Comparison of ENCODE assay signal across 1 cellular context in the genomic region with DNA sequence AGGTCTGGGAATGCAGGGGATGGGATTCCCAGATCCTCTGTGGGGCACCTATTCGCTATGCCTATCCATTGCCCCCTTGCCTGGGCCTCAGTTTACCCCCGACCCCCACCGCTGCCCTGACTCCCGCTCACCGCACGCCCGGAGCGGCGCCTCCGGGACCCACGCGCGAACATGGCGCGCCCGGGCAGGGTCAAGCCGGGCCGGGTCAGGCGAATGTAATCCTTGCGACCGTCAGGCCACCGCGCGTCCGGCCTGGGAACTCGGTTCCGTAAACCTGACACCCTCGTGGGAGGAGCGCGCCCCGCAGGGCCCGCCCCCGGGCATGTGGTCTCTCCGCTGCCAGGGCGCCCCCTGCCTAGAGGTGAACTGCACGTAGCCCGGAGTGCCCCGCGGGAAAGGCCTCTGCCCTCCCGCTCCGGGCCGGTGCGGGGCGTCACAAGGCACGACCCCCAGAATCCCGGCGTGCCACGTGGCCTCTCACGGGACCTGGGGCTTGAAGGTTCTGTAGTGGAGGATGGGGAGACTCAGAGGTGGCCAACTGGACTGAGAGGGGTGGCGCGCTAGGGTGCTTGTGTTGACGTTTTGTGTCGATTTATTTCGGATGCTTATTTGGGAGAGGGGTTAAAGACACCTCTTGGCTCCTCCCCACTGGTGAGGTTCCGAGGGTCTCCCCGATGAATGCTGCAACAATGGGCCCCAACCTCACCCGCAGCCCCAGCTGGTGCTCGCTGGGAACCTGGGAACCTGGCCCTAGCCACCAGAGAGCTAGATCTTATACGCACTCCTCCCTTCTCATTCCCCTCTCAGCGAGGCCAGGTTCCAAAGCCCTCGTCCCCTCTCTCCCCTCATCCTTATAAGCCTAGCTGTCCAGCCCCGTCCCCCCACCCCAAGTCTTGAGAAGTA.
TF ChIP-seq lines count a peak whose summit lies in the region.

A gene with protein sequence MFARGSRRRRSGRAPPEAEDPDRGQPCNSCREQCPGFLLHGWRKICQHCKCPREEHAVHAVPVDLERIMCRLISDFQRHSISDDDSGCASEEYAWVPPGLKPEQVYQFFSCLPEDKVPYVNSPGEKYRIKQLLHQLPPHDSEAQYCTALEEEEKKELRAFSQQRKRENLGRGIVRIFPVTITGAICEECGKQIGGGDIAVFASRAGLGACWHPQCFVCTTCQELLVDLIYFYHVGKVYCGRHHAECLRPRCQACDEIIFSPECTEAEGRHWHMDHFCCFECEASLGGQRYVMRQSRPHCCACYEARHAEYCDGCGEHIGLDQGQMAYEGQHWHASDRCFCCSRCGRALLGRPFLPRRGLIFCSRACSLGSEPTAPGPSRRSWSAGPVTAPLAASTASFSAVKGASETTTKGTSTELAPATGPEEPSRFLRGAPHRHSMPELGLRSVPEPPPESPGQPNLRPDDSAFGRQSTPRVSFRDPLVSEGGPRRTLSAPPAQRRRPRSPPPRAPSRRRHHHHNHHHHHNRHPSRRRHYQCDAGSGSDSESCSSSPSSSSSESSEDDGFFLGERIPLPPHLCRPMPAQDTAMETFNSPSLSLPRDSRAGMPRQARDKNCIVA (minus strand): TSS at position 249 of the 903 bp plus-strand sequence. CDS start 76 bp downstream, at position 173.

TF ChIP-seq in HEK293, 187 proteins besides CTCF, POLR2A, EP300 and RAD21 (continued from another document and continues in another):
- TF ChIP-seq ATF2 (tag by site-specific recombination; IDR thresholded peaks at IDR 0.05; ENCODE audit: low read depth) (no peak), ZNF626 (tag by site-specific recombination; IDR thresholded peaks at IDR 0.05) (no peak), ZNF585B (tag by site-specific recombination; IDR thresholded peaks at IDR 0.05) (no peak), ZFP41 (tag by site-specific recombination; IDR thresholded peaks at IDR 0.05; ENCODE audit: borderline replicate concordance) (no peak), KLF10 (tag by site-specific recombination; IDR thresholded peaks at IDR 0.05) (peak; percentile 18; the same call in 1 of the 2 replicates), ZIC2 (tag by site-specific recombination; IDR thresholded peaks at IDR 0.05) (peak; percentile 94), ZBTB48 (tag by site-specific recombination; IDR thresholded peaks at IDR 0.05) (no peak), ZNF202 (tag by site-specific recombination; IDR thresholded peaks at IDR 0.05; ENCODE audit: borderline replicate concordance) (no peak), ZNF654 (tag by site-specific recombination; IDR thresholded peaks at IDR 0.05; ENCODE audit: low read depth) (no peak), ZXDB (tag by site-specific recombination; IDR thresholded peaks at IDR 0.05) (0 out of 2 replicates have a peak, but pooled peaks have one; percentile 44), ZBTB49 (tag by site-specific recombination; IDR thresholded peaks at IDR 0.05; ENCODE audit: low read depth) (no peak), ZNF391 (tag by site-specific recombination; IDR thresholded peaks at IDR 0.05; ENCODE audit: borderline replicate concordance, low read depth) (no peak), ZBTB21 (tag by site-specific recombination; IDR thresholded peaks at IDR 0.05) (no peak), HIC1 (tag by site-specific recombination; IDR thresholded peaks at IDR 0.05) (peak; percentile 94), YY1 (tag by site-specific recombination; IDR thresholded peaks at IDR 0.05) (no peak), ZNF423 (tag by site-specific recombination; IDR thresholded peaks at IDR 0.05) (peak; percentile 57; the same call in 1 of the 2 replicates), GFI1B (tag by site-specific recombination; IDR thresholded peaks at IDR 0.05) (no peak), ZNF350 (tag by site-specific recombination; IDR thresholded peaks at IDR 0.05) (no peak), ZNF157 (tag by site-specific recombination; IDR thresholded peaks at IDR 0.05) (no peak), KLF1 (tag by site-specific recombination; IDR thresholded peaks at IDR 0.05) (peak; percentile 44; the same call in 1 of the 2 replicates), ZNF768 (tag by site-specific recombination; IDR thresholded peaks at IDR 0.05) (no peak), ZNF664 (tag by site-specific recombination; IDR thresholded peaks at IDR 0.05) (no peak), ZNF274 (IDR thresholded peaks at IDR 0.05; ENCODE audit: low read length) (no peak), ZNF274 (tag by site-specific recombination; IDR thresholded peaks at IDR 0.05; ENCODE audit: borderline replicate concordance) (no peak), HOXC10 (CRISPR knock-in tag; IDR thresholded peaks at IDR 0.05) (no peak), ZNF514 (tag by site-specific recombination; IDR thresholded peaks at IDR 0.05) (no peak), ZNF629 (tag by site-specific recombination; IDR thresholded peaks at IDR 0.05) (peak; percentile 34; the same call in 1 of the 2 replicates), SP3 (tag by site-specific recombination; IDR thresholded peaks at IDR 0.05) (peak; percentile 72), ZNF426 (tag by site-specific recombination; IDR thresholded peaks at IDR 0.05) (no peak), ZNF707 (tag by site-specific recombination; IDR thresholded peaks at IDR 0.05) (no peak), ZNF10 (tag by site-specific recombination; IDR thresholded peaks at IDR 0.05) (no peak), ZNF416 (tag by site-specific recombination; IDR thresholded peaks at IDR 0.05) (no peak), TCF7L2 (IDR thresholded peaks at IDR 0.05; ENCODE audit: borderline replicate concordance, low read depth, low read length) (no peak), BCL11B (tag by site-specific recombination; IDR thresholded peaks at IDR 0.05; ENCODE audit: low read depth) (peak; percentile 34; the same call in 1 of the 2 replicates)
- TF ChIP-seq, protein P1, sequence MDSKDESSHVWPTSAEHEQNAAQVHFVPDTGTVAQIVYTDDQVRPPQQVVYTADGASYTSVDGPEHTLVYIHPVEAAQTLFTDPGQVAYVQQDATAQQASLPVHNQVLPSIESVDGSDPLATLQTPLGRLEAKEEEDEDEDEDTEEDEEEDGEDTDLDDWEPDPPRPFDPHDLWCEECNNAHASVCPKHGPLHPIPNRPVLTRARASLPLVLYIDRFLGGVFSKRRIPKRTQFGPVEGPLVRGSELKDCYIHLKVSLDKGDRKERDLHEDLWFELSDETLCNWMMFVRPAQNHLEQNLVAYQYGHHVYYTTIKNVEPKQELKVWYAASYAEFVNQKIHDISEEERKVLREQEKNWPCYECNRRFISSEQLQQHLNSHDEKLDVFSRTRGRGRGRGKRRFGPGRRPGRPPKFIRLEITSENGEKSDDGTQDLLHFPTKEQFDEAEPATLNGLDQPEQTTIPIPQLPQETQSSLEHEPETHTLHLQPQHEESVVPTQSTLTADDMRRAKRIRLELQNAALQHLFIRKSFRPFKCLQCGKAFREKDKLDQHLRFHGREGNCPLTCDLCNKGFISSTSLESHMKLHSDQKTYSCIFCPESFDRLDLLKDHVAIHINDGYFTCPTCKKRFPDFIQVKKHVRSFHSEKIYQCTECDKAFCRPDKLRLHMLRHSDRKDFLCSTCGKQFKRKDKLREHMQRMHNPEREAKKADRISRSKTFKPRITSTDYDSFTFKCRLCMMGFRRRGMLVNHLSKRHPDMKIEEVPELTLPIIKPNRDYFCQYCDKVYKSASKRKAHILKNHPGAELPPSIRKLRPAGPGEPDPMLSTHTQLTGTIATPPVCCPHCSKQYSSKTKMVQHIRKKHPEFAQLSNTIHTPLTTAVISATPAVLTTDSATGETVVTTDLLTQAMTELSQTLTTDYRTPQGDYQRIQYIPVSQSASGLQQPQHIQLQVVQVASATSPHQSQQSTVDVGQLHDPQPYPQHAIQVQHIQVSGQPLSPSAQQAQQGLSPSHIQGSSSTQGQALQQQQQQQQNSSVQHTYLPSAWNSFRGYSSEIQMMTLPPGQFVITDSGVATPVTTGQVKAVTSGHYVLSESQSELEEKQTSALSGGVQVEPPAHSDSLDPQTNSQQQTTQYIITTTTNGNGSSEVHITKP (tag by site-specific recombination; IDR thresholded peaks at IDR 0.05), result 0 out of 2 replicates have a peak, but pooled peaks have one; percentile 59
- TF ChIP-seq, protein P2, sequence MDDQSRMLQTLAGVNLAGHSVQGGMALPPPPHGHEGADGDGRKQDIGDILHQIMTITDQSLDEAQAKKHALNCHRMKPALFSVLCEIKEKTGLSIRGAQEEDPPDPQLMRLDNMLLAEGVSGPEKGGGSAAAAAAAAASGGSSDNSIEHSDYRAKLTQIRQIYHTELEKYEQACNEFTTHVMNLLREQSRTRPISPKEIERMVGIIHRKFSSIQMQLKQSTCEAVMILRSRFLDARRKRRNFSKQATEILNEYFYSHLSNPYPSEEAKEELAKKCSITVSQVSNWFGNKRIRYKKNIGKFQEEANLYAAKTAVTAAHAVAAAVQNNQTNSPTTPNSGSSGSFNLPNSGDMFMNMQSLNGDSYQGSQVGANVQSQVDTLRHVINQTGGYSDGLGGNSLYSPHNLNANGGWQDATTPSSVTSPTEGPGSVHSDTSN (CRISPR knock-in tag; IDR thresholded peaks at IDR 0.05), result no peak
- TF ChIP-seq, protein P3, sequence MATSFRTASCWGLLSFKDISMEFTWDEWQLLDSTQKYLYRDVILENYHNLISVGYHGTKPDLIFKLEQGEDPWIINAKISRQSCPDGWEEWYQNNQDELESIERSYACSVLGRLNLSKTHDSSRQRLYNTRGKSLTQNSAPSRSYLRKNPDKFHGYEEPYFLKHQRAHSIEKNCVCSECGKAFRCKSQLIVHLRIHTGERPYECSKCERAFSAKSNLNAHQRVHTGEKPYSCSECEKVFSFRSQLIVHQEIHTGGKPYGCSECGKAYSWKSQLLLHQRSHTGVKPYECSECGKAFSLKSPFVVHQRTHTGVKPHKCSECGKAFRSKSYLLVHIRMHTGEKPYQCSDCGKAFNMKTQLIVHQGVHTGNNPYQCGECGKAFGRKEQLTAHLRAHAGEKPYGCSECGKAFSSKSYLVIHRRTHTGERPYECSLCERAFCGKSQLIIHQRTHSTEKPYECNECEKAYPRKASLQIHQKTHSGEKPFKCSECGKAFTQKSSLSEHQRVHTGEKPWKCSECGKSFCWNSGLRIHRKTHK (tag by site-specific recombination; IDR thresholded peaks at IDR 0.05), result no peak
- TF ChIP-seq, protein P4, sequence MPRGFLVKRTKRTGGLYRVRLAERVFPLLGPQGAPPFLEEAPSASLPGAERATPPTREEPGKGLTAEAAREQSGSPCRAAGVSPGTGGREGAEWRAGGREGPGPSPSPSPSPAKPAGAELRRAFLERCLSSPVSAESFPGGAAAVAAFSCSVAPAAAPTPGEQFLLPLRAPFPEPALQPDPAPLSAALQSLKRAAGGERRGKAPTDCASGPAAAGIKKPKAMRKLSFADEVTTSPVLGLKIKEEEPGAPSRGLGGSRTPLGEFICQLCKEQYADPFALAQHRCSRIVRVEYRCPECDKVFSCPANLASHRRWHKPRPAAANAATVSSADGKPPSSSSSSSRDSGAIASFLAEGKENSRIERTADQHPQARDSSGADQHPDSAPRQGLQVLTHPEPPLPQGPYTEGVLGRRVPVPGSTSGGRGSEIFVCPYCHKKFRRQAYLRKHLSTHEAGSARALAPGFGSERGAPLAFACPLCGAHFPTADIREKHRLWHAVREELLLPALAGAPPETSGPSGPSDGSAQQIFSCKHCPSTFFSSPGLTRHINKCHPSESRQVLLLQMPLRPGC (tag by site-specific recombination; IDR thresholded peaks at IDR 0.05), result no peak
- TF ChIP-seq, protein P5, sequence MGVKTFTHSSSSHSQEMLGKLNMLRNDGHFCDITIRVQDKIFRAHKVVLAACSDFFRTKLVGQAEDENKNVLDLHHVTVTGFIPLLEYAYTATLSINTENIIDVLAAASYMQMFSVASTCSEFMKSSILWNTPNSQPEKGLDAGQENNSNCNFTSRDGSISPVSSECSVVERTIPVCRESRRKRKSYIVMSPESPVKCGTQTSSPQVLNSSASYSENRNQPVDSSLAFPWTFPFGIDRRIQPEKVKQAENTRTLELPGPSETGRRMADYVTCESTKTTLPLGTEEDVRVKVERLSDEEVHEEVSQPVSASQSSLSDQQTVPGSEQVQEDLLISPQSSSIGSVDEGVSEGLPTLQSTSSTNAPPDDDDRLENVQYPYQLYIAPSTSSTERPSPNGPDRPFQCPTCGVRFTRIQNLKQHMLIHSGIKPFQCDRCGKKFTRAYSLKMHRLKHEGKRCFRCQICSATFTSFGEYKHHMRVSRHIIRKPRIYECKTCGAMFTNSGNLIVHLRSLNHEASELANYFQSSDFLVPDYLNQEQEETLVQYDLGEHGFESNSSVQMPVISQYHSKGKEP (tag by site-specific recombination; IDR thresholded peaks at IDR 0.05), result no peak
